11 cellular contexts compared by ENCODE assay signal in genomic region chr12:91413591-91413990, GRCh38.
A peak's percentile ranks its signal among the peaks of the same experiment; 100 is the strongest.
DNase-seq lines count a peak whose midpoint lies in the region; ATAC-seq, FAIRE-seq and TF ChIP-seq lines count a peak whose summit lies in the region.
"Had no signal": no experiment of that assay in that cellular context is flagged by ENCODE, and none has a peak within 500 bp of the region (broad histone marks: within the 10 kb centered on the region; RNA-seq: fewer than 3 reads in every experiment).

No MANE protein-coding gene starts in this region.

- peak; percentile 48 for ATAC-seq in sciatic nerve

- DNase-seq in H54 (ENCODE audit: insufficient read length, low spot score) (no peak), RPMI7951 (ENCODE audit: low read depth) (peak; percentile 7), fibroblast of mammary gland (ENCODE audit: low read depth) (peak; percentile 55), sciatic nerve (ENCODE audit: low spot score) (no peak), Ammon's horn (ENCODE audit: low spot score) (no peak), GF-D8 (lab: John Stamatoyannopoulos, UW) (no peak), OCI-M1 (lab: John Stamatoyannopoulos, UW) (no peak)
- DNase-seq: activated naive CD4-positive, alpha-beta T cell treated with Interleukin-2 at 50 U/mL for 16 hours; H7; posterior cingulate gyrus had no signal

- intact Hi-C loops in sciatic nerve (cut with DNase I): no loop called here

- H3K4me3 ChIP-seq in fibroblast of mammary gland (ENCODE audit: control insufficient read depth, low read depth, low read length): no peak overlapping the region
- H3K4me3 ChIP-seq: vagina had no signal

- no peak for TF ChIP-seq POLR2A in H54 (IDR thresholded peaks at IDR 0.05; ENCODE audit: low read depth, low read length)

- TF ChIP-seq CTCF in fibroblast of mammary gland (conservative IDR thresholded peaks at IDR 0.05; ENCODE audit: control insufficient read depth, insufficient read depth, low read depth, low read length): no peak

- FAIRE-seq in H54 (lab: Jason Lieb, UNC): peak; percentile 89

Comparison
In these comparisons a context has a peak if more than half of its experiments do, and no peak if none do; other contexts are left out.
1. DNase-seq: peak in RPMI7951 (single experiment) and fibroblast of mammary gland (single experiment); none in H54 (single experiment), sciatic nerve (single experiment), Ammon's horn (single experiment), GF-D8 (single experiment) and OCI-M1 (single experiment).